In genomic region chr3:167671878-167672427, GRCh38 we compare ENCODE assay signal across 1 cellular context.
TF ChIP-seq lines count a peak whose summit lies in the region.

No MANE protein-coding gene starts in this region.

TF ChIP-seq in HepG2, 621 proteins besides CTCF, POLR2A, EP300 and RAD21 (continued from another document):
- TF ChIP-seq AHDC1 (CRISPR knock-in tag; IDR thresholded peaks at IDR 0.05; ENCODE audit: borderline replicate concordance) (no peak), ZNF251 (CRISPR knock-in tag; IDR thresholded peaks at IDR 0.05) (no peak), EZH2 (conservative IDR thresholded peaks at IDR 0.05; ENCODE audit: low read depth, low read length) (no peak), AKAP8 (CRISPR knock-in tag; IDR thresholded peaks at IDR 0.05) (no peak), EHMT2 (IDR thresholded peaks at IDR 0.05; ENCODE audit: borderline replicate concordance, low read depth, low read length) (no peak), MYC (CRISPR knock-in tag; IDR thresholded peaks at IDR 0.05; ENCODE audit: borderline replicate concordance) (no peak), PBX3 (CRISPR knock-in tag; IDR thresholded peaks at IDR 0.05; ENCODE audit: borderline replicate concordance) (no peak), STAG1 (CRISPR knock-in tag; IDR thresholded peaks at IDR 0.05) (no peak), NFKB2 (CRISPR knock-in tag; IDR thresholded peaks at IDR 0.05; ENCODE audit: borderline replicate concordance) (no peak), ZNF362 (CRISPR knock-in tag; IDR thresholded peaks at IDR 0.05; ENCODE audit: borderline replicate concordance) (no peak), DNMT1 (CRISPR knock-in tag; IDR thresholded peaks at IDR 0.05) (no peak), FUBP1 (CRISPR knock-in tag; IDR thresholded peaks at IDR 0.05; ENCODE audit: borderline replicate concordance) (no peak)
